In genomic region chr10:97336446-97336845, GRCh38 we compare ENCODE assay signal across 13 cellular contexts. TPM values are rescaled to one million over a fixed set of nuclear protein-coding genes. Genes with fewer than 3 reads are reported as not detected.
DNase-seq lines count a peak whose midpoint lies in the region; ATAC-seq, FAIRE-seq and TF ChIP-seq lines count a peak whose summit lies in the region.
"Had no signal": no experiment of that assay in that cellular context is flagged by ENCODE, and none has a peak within 500 bp of the region (broad histone marks: within the 10 kb centered on the region; RNA-seq: fewer than 3 reads in every experiment).

No MANE protein-coding gene starts in this region.

- TF ChIP-seq CTCF in PC-9 (conservative IDR thresholded peaks at IDR 0.05) (no peak), fibroblast of mammary gland (conservative IDR thresholded peaks at IDR 0.05; ENCODE audit: control insufficient read depth, insufficient read depth, low read depth, low read length) (no peak), prostate gland (IDR thresholded peaks at IDR 0.05) (no peak)

- no TSS peak for BruUV-seq in PC-9 (replicated peaks; lab: Mats Ljungman, UMichigan)

- FAIRE-seq in G401.6 (lab: Jason Lieb, UNC) = peak; percentile 6

- H3K9me3 ChIP-seq in PC-9 (ENCODE audit: insufficient read depth, low read depth) (no peaks in the 10 kb centered on the region), prostate gland (no peaks in the 10 kb centered on the region)

- peaks cover 5% of the 10 kb centered on the region; the same call in 1 of the 2 replicates for H4K20me1 ChIP-seq in PC-9 (ENCODE audit: insufficient read depth)

- H3K27ac ChIP-seq in PC-9 = peak overlapping the region; percentile 70; the same call in 1 of the 2 replicates
- H3K27ac ChIP-seq in prostate gland = peak overlapping the region; percentile 80 to 96

- no peak overlapping the region for H2AFZ ChIP-seq in PC-9

- H3K27me3 ChIP-seq in PC-9 (ENCODE audit: insufficient read depth, low read depth) = no peaks in the 10 kb centered on the region
- no peaks in the 10 kb centered on the region for H3K27me3 ChIP-seq in prostate gland (replicated peaks; ENCODE audit: insufficient read depth)

- no peak for ATAC-seq in HG03342 (IDR thresholded peaks at IDR 0.05; ENCODE audit: unreplicated experiment)
- ATAC-seq: T-cell had no signal

- peaks cover 20% of the 10 kb centered on the region; the same call in 1 of the 2 replicates for H3F3A ChIP-seq in PC-9 (ENCODE audit: insufficient read depth, low read depth)

- peaks cover 33% of the 10 kb centered on the region for H3K4me1 ChIP-seq in PC-9 (replicated peaks; ENCODE audit: insufficient read depth)
- H3K4me1 ChIP-seq in prostate gland (replicated peaks) = peaks cover 2% of the 10 kb centered on the region

- POLR2A ChIA-PET in PC-9 (lab: Charles Lee; ENCODE audit: unreplicated experiment) = no interaction called here

- DNase-seq in PC-9 (no peak), fibroblast of mammary gland (ENCODE audit: low read depth) (peak; percentile 28), prostate gland (ENCODE audit: low spot score) (no peak), NCI-H146 treated with DMSO at 0.1 percent for 48 hours (lab: John Stamatoyannopoulos, UW; ENCODE audit: unreplicated experiment) (no peak), NCI-H128 (lab: John Stamatoyannopoulos, UW; ENCODE audit: unreplicated experiment) (no peak)
- no peak for DNase-seq in stimulated activated naive CD4-positive, alpha-beta T cell treated with Interleukin-2 at 50 U/mL for 16 hours (lab: John Stamatoyannopoulos, UW)
- DNase-seq: activated CD4-positive, alpha-beta memory T cell treated with anti-CD3 and anti-CD28 coated beads for 36 hours; GOT3; NCI-H187; stimulated activated CD8-positive, alpha-beta memory T cell treated with anti-CD3 and anti-CD28 coated beads, Interleukin-4, amount 100 ng/mL, for 48 hours; T-cell had no signal

- H3K4me3 ChIP-seq in PC-9 (no peak overlapping the region), fibroblast of mammary gland (ENCODE audit: control insufficient read depth, low read depth, low read length) (no peak overlapping the region), prostate gland (no peak overlapping the region)

- intact Hi-C loops in PC-9 (cut with micrococcal nuclease; ENCODE audit: unreplicated experiment) = no loop called here
- intact Hi-C loops in prostate gland (cut with DNase I) = no loop called here

- CTCF ChIA-PET in PC-9 (lab: Charles Lee) = no interaction called here

- H3K79me2 ChIP-seq in PC-9 (ENCODE audit: low read depth) = peaks cover 24% of the 10 kb centered on the region

- WGBS in prostate gland = 32% methylated on average over 5 of the region's 5 CpGs

- no peaks in the 10 kb centered on the region for H3K36me3 ChIP-seq in PC-9 (ENCODE audit: low read depth)
- no peaks in the 10 kb centered on the region for H3K36me3 ChIP-seq in prostate gland

- peak overlapping the region; percentile 70 for H3K4me2 ChIP-seq in PC-9

- no peaks in the 10 kb centered on the region for H3K9me2 ChIP-seq in PC-9 (ENCODE audit: insufficient read depth)

- no peak for TF ChIP-seq POLR2A in prostate gland (IDR thresholded peaks at IDR 0.05)

RNA-seq across cellular contexts. Expression of gene FRAT2, which starts 1.9 kb away (rescaled TPM):
- 11.0 and 13.0 TPM in 2 replicates for total RNA-seq in PC-9 (2021)
- total RNA-seq in prostate gland = 10 to 100 TPM; 43.0 to 45.3 TPM

RNA-seq across cellular contexts. Expression of gene FRAT1, which starts 17.4 kb away (rescaled TPM):
- 2.4 and 2.7 TPM in 2 replicates for total RNA-seq in PC-9 (2021)
- total RNA-seq in prostate gland = 10 to 100 TPM; 18.0 to 20.1 TPM

RNA-seq across cellular contexts. Expression of gene ARHGAP19, which starts 44.0 kb away (rescaled TPM):
- 11.2 and 11.5 TPM in 2 replicates for total RNA-seq in PC-9 (2021)
- 10 to 100 TPM; 10.4 to 37.1 TPM for total RNA-seq in prostate gland
